ENCODE assay signal across 10 cellular contexts in the genomic region with DNA sequence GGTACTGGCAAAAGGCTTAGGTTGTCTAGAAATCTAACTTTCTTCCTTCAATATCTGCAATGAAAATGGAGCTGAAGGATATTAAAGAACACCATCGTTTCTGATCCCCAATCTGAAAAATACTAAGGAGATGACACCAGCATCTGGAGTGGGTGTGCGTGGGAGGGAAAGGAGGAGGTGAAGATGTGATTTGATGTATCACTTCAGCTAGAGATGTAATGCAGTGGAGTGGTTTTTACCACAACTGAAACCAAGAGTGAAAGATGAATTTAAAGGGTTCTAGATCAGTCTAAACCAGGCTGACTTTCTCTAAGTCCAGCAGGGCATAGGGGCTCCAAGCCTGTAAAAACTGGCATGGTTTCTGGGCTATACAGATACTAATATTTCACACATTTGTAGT.
DNase-seq lines count a peak whose midpoint lies in the region; ATAC-seq and TF ChIP-seq lines count a peak whose summit lies in the region.
"Had no signal": no experiment of that assay in that cellular context is flagged by ENCODE, and none has a peak within 500 bp of the region (broad histone marks: within the 10 kb centered on the region; RNA-seq: fewer than 3 reads in every experiment).

No MANE protein-coding gene starts in this region.

- peaks cover 4 to 5% of the 10 kb centered on the region in 2 donors for H3K9me3 Mint-ChIP-seq in activated naive CD4-positive, alpha-beta T cell treated with anti-CD3 and anti-CD28 coated beads, Interleukin-2, amount 50 U/mL, for 72 hours
- H3K9me3 Mint-ChIP-seq: natural killer cell had no signal

- H3K36me3 Mint-ChIP-seq in activated naive CD4-positive, alpha-beta T cell treated with anti-CD3 and anti-CD28 coated beads, Interleukin-2, amount 50 U/mL, for 72 hours, result peaks cover 12 to 45% of the 10 kb centered on the region in 2 donors
- H3K36me3 Mint-ChIP-seq: natural killer cell had no signal

- DNase-seq in GM10266 (ENCODE audit: extremely low spot score) (peak; percentile 41), NCI-H146 (lab: John Stamatoyannopoulos, UW) (no peak), pons (ENCODE audit: low spot score) (no peak), NCI-H2171 treated with DMSO at 0.1 percent for 48 hours (lab: John Stamatoyannopoulos, UW) (no peak), posterior cingulate gyrus (no peak)
- peak in 1 of 2 donors; percentile 31 for DNase-seq in activated naive CD4-positive, alpha-beta T cell treated with anti-CD3 and anti-CD28 coated beads, Interleukin-2, amount 50 U/mL, for 72 hours (ENCODE audit: low spot score in 2 of 2)
- DNase-seq: BE2C, natural killer cell had no signal

- no peak for TF ChIP-seq CTCF in GM10266 (IDR thresholded peaks at IDR 0.05; ENCODE audit: control insufficient read depth, insufficient read depth, low read depth, missing control alignments)

- intact Hi-C loops in posterior cingulate gyrus (cut with DNase I), result no loop called here

- no peak overlapping the region for H3K27ac Mint-ChIP-seq in activated naive CD4-positive, alpha-beta T cell treated with anti-CD3 and anti-CD28 coated beads, Interleukin-2, amount 50 U/mL, for 72 hours
- H3K27ac Mint-ChIP-seq: natural killer cell had no signal

- ATAC-seq in GM19395 (IDR thresholded peaks at IDR 0.05; ENCODE audit: unreplicated experiment) (peak; percentile 92), HG03066 (IDR thresholded peaks at IDR 0.05; ENCODE audit: low read depth, unreplicated experiment) (peak; percentile 97)
- peak; percentile 88 to 92 for ATAC-seq in activated naive CD4-positive, alpha-beta T cell treated with anti-CD3 and anti-CD28 coated beads, Interleukin-2, amount 50 U/mL, for 72 hours
